1 cellular context compared by ENCODE assay signal in genomic region chr14:21454843-21455550, GRCh38.
TF ChIP-seq lines count a peak whose summit lies in the region.

No MANE protein-coding gene starts in this region.

TF ChIP-seq in WTC11, 78 proteins besides CTCF, POLR2A, EP300 and RAD21 (continued from another document):
- no peak for TF ChIP-seq KAT7 (CRISPR knock-in tag; IDR thresholded peaks at IDR 0.05; ENCODE audit: borderline replicate concordance)
- TF ChIP-seq E2F4 (CRISPR knock-in tag; IDR thresholded peaks at IDR 0.05; ENCODE audit: borderline replicate concordance, low read depth), result no peak
